Comparison of ENCODE assay signal across 28 cellular contexts in the genomic region with DNA sequence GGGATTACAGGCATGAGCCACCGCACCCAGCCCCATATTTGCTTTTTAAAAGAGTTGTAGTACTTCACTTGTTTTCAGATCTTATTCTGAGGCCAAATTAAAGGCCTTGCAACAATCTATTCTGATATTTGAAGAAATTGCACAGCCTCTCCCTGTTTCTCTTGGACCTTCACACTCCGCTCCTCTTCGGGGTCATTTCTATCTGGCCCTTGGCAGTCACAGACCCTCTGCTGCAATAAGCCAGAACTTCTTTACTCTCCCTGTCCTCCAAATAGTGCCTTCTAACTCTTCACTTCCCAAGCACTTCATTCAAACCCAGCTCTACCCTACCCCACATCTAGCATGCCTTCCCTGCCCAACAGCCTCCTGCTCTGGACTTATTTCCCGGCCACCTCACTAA.
"Had no signal": no experiment of that assay in that cellular context is flagged by ENCODE, and none has a peak within 500 bp of the region (broad histone marks: within the 10 kb centered on the region; RNA-seq: fewer than 3 reads in every experiment).

No MANE protein-coding gene starts in this region.

- H3K27me3 ChIP-seq: neural progenitor cell, ovary, right lobe of liver, suprapubic skin, testis, tibial artery, transverse colon, upper lobe of left lung, vagina had no signal

- H3K9ac ChIP-seq: neural progenitor cell, parathyroid adenoma had no signal

- H3K4me2 ChIP-seq: neural progenitor cell, smooth muscle cell had no signal

- H3K4me1 ChIP-seq: parathyroid adenoma, psoas muscle, right lobe of liver, spleen, testis, upper lobe of left lung had no signal

- H3K4me3 ChIP-seq: neural progenitor cell, ovary, psoas muscle, right lobe of liver, skin epidermis, smooth muscle cell, spleen, suprapubic skin, testis, tibial artery, transverse colon, upper lobe of left lung, vagina had no signal

- H3K27ac ChIP-seq: neural progenitor cell, ovary, parathyroid adenoma, psoas muscle, right lobe of liver, skin epidermis, spleen, suprapubic skin, testis, tibial artery, transverse colon, upper lobe of left lung, vagina had no signal

- H3K79me2 ChIP-seq: parathyroid adenoma had no signal

- H2AFZ ChIP-seq: neural progenitor cell, parathyroid adenoma had no signal

- H3K9me3 ChIP-seq: ovary, psoas muscle, right lobe of liver, spleen, suprapubic skin, testis, tibial artery, transverse colon, upper lobe of left lung, vagina had no signal

- ATAC-seq: naive thymus-derived CD4-positive, alpha-beta T cell; natural killer cell; psoas muscle; right lobe of liver; stimulated activated memory B cell treated with anti-CD40 and anti-IgM and Interleukin-4, amounts not matched to agents 10 μg/mL and 1 μg/mL and 100 μg/mL, for 72 hours; stimulated activated naive CD8-positive, alpha-beta T cell treated with anti-CD3 and anti-CD28 coated beads, Interleukin-15, amount 100 ng/mL, for 72 hours; stimulated activated naive CD8-positive, alpha-beta T cell treated with anti-CD3 and anti-CD28 coated beads, Interleukin-15, Interleukin-2, amounts not matched to agents 100 U/mL and 50 U/mL, for 24 hours had no signal

- DNase-seq: naive thymus-derived CD4-positive, alpha-beta T cell; natural killer cell; occipital lobe; ovary; posterior cingulate gyrus; psoas muscle; right lobe of liver; spleen; stimulated activated CD4-positive, alpha-beta T cell treated with anti-CD3 and anti-CD28 coated beads, Interleukin-12 subunit alpha, Interleukin-12 subunit beta, amount 100 ng/mL, for 4 hours; stimulated activated CD4-positive, alpha-beta T cell treated with anti-CD3 and anti-CD28 coated beads, Interleukin-1b, Interleukin-23, amount 100 ng/mL, for 48 hours; stimulated activated CD4-positive, alpha-beta T cell treated with anti-CD3 and anti-CD28 coated beads, Interleukin-4, amount 100 ng/mL, for 1 hour; stimulated activated CD4-positive, alpha-beta T cell treated with anti-CD3 and anti-CD28 coated beads, Interleukin-4, amount 100 ng/mL, for 4 hours; stimulated activated CD8-positive, alpha-beta memory T cell treated with anti-CD3 and anti-CD28 coated beads, Interleukin-4, amount 100 ng/mL, for 48 hours; stimulated activated naive CD4-positive, alpha-beta T cell; stimulated activated naive CD8-positive, alpha-beta T cell treated with anti-CD3 and anti-CD28 coated beads, Interleukin-15, amount 100 ng/mL, for 72 hours; stimulated activated naive CD8-positive, alpha-beta T cell treated with anti-CD3 and anti-CD28 coated beads, Interleukin-15, Interleukin-2, amounts not matched to agents 100 U/mL and 50 U/mL, for 24 hours; substantia nigra; testis; tibial artery; transverse colon; upper lobe of left lung had no signal

- H3K36me3 ChIP-seq: neural progenitor cell, ovary, right lobe of liver, spleen, suprapubic skin, tibial artery, transverse colon, upper lobe of left lung, vagina had no signal
